Comparison of ENCODE assay signal across 8 cellular contexts in the genomic region with DNA sequence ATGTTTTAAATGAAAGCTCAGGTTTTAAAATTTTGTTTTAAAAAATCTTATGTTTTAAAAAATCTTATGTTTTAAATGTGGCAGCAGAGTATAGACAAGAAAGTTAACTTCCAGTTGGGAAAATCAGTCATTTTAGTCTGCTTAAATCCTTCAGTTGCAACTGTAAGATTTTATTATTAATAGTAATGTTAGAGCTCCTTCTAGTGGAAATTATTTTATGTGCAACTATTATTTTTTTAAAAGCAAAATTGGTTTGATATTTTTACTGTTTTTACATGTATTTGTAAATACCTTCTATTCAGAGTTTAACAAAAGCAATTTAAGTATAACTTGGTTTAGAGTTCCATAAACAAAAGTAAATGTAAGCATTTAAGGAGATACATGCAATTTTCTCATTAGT. TPM values are rescaled to one million over a fixed set of nuclear protein-coding genes. Genes with fewer than 3 reads are reported as not detected.
DNase-seq lines count a peak whose midpoint lies in the region; ATAC-seq and TF ChIP-seq lines count a peak whose summit lies in the region.

No MANE protein-coding gene starts in this region.

- H3K27ac Mint-ChIP-seq in H9, result no peak overlapping the region

- H2AK5ac ChIP-seq in H9 (ENCODE audit: insufficient read length, low read length), result no peak overlapping the region

- H3K4me3 ChIP-seq in AG04450 (ENCODE audit: low read depth, low read length) (no peak overlapping the region), adipocyte (ENCODE audit: low read length) (no peak overlapping the region)

- DNase-seq in AG04450 (ENCODE audit: low read depth, low spot score) (no peak), H9 (no peak), adipocyte (ENCODE audit: low read depth) (peak; percentile 77), left kidney (ENCODE audit: low read depth, low spot score) (peak; percentile 3), middle frontal gyrus (ENCODE audit: extremely low spot score, low spot score) (no peak), NCI-H446 treated with DMSO at 0.1 percent for 48 hours (lab: John Stamatoyannopoulos, UW) (no peak)
- no peak for DNase-seq in stimulated activated CD4-positive, alpha-beta T cell treated with anti-CD3 and anti-CD28 coated beads, Interleukin-2, amount 100 ng/mL, for 48 hours

- H3K9ac ChIP-seq in H9 (ENCODE audit: extremely low read depth, insufficient read length, low read length) (no peak overlapping the region), adipocyte (ENCODE audit: low read length) (no peak overlapping the region)

- no peak overlapping the region for H3K4ac ChIP-seq in H9 (ENCODE audit: low read depth, low read length)

- H3K9me3 ChIP-seq in AG04450 (ENCODE audit: control insufficient read depth, insufficient read depth, low read length), result no peaks in the 10 kb centered on the region
- no peaks in the 10 kb centered on the region for H3K9me3 ChIP-seq in H9 (ENCODE audit: control insufficient read depth, low read depth, low read length)
- H3K9me3 ChIP-seq in adipocyte (ENCODE audit: control insufficient read depth, low read length), result no peaks in the 10 kb centered on the region

- H3K14ac ChIP-seq in H9 (ENCODE audit: insufficient read depth, low read length), result no peak overlapping the region

- H3K4me2 ChIP-seq in H9 (ENCODE audit: insufficient read depth, insufficient read length, low read length), result no peak overlapping the region

- CTCF ChIA-PET in AG04450 (lab: Charles Lee), result interaction anchor here (0.6 to 5.1 kb wide), 28 partner anchors 9 to 1031 kb away, joined by 3 to 41 read pairs (median 3); partner anchors contain the start of genes BBS12 and NUDT6

- POLR2A ChIA-PET in AG04450 (lab: Yijun Ruan, JAX), result interaction anchor here (0.6 kb wide), 1 partner anchor 10 kb away, joined by 6 read pairs; no protein-coding TSS in a partner anchor

- no peak overlapping the region for H3K4me3 Mint-ChIP-seq in H9

- H3K4me1 ChIP-seq in H9 (ENCODE audit: insufficient read depth, low read length), result no peaks in the 10 kb centered on the region
- H3K4me1 ChIP-seq in adipocyte (ENCODE audit: control insufficient read depth, insufficient read depth, low read length), result peaks cover 10% of the 10 kb centered on the region

- no peaks in the 10 kb centered on the region for H4K20me1 ChIP-seq in H9 (ENCODE audit: control insufficient read depth, insufficient read depth, insufficient read length)

- H3K27ac ChIP-seq in AG04450 (ENCODE audit: low read depth, low read length) (no peak overlapping the region), H9 (ENCODE audit: insufficient read length, low read depth, low read length) (no peak overlapping the region)

- H4K91ac ChIP-seq in H9 (ENCODE audit: insufficient read length, low read depth, low read length), result no peak overlapping the region

- H3T11ph ChIP-seq in H9 (ENCODE audit: low read length), result no peak overlapping the region

- no peak overlapping the region for H3K56ac ChIP-seq in H9 (ENCODE audit: insufficient read length, low read depth, low read length)

- H3K36me3 ChIP-seq in adipocyte (ENCODE audit: control insufficient read depth, insufficient read depth, low read length, severe bottlenecking), result peaks cover 51% of the 10 kb centered on the region

- no peak overlapping the region for H3K23ac ChIP-seq in H9 (ENCODE audit: insufficient read length, low read depth, low read length)

- no peaks in the 10 kb centered on the region for H3K27me3 Mint-ChIP-seq in H9 (ENCODE audit: low read depth)

- H4K8ac ChIP-seq in H9 (replicated peaks; ENCODE audit: insufficient read length, low read depth, low read length), result no peak overlapping the region

- H3K36me3 Mint-ChIP-seq in H9 (ENCODE audit: insufficient read depth in 1 of 3, low read depth in 3 of 3), result peaks cover 13 to 50% (median 34%) of the 10 kb centered on the region in 3 experiments; a peak in 6 of 7 replicates

- H2BK5ac ChIP-seq in H9 (ENCODE audit: insufficient read length, low read length), result no peak overlapping the region

- H2BK20ac ChIP-seq in H9 (ENCODE audit: low read depth, low read length, poor library complexity, severe bottlenecking), result no peak overlapping the region

- H2BK15ac ChIP-seq in H9 (ENCODE audit: low read depth, low read length), result no peak overlapping the region

- no peak overlapping the region for H2BK120ac ChIP-seq in H9 (ENCODE audit: low read depth, low read length, poor library complexity, severe bottlenecking)

- H2BK12ac ChIP-seq in H9 (ENCODE audit: insufficient read length, low read depth, low read length), result no peak overlapping the region

- H3K79me1 ChIP-seq in H9 (ENCODE audit: insufficient read depth, low read depth, low read length, poor library complexity, severe bottlenecking), result peaks cover 4% of the 10 kb centered on the region

- peak; percentile 50 for TF ChIP-seq CTCF in AG04450 (IDR thresholded peaks at IDR 0.05; ENCODE audit: low read depth, low read length)
- peak; percentile 65 for TF ChIP-seq CTCF in H9 (conservative IDR thresholded peaks at IDR 0.05)

- H3K4me1 Mint-ChIP-seq in H9, result no peaks in the 10 kb centered on the region

- H3K18ac ChIP-seq in H9 (ENCODE audit: insufficient read length, low read depth, low read length), result no peak overlapping the region

- H3K23me2 ChIP-seq in H9 (ENCODE audit: insufficient read length, low read depth, low read length, poor library complexity, severe bottlenecking), result no peaks in the 10 kb centered on the region

- no peak overlapping the region for H4K5ac ChIP-seq in H9 (ENCODE audit: insufficient read length, low read depth, low read length)

- peaks cover 3% of the 10 kb centered on the region; the same call in 1 of the 2 replicates for H3K79me2 ChIP-seq in H9 (ENCODE audit: insufficient read depth, low read length)

- no peak overlapping the region for H2AFZ ChIP-seq in H9 (ENCODE audit: low read length)

- H3K9me3 Mint-ChIP-seq in H9, result no peaks in the 10 kb centered on the region

- H3K27me3 ChIP-seq in AG04450 (ENCODE audit: control insufficient read depth, insufficient read depth, low read length) (no peaks in the 10 kb centered on the region), H9 (ENCODE audit: insufficient read depth, low read length) (no peaks in the 10 kb centered on the region), adipocyte (replicated peaks; ENCODE audit: control insufficient read depth, insufficient read depth, low read length) (no peaks in the 10 kb centered on the region)

- no peak for ATAC-seq in GM21723 (IDR thresholded peaks at IDR 0.05; ENCODE audit: unreplicated experiment)

RNA-seq across cellular contexts. Expression of gene NUDT6, which starts 8.5 kb away (rescaled TPM):
- 5.1 and 5.9 TPM in 2 replicates for polyA plus RNA-seq in AG04450 (2011; rRNA removed)
- polyA minus RNA-seq in AG04450 (2011; rRNA and poly(A)+ RNA removed), result 2.1 and 3.7 TPM in 2 replicates
- total RNA-seq in H9 (2021), result 3.9 and 4.0 TPM in 2 replicates

Comparison
In these comparisons a context has a peak if more than half of its experiments do, and no peak if none do; other contexts are left out.
1. DNase-seq: peak in adipocyte (single experiment) and left kidney (single experiment); none in AG04450 (single experiment), H9 (single experiment), middle frontal gyrus (single experiment), NCI-H446 treated with DMSO at 0.1 percent for 48 hours (single experiment) and stimulated activated CD4-positive, alpha-beta T cell treated with anti-CD3 and anti-CD28 coated beads, Interleukin-2, amount 100 ng/mL, for 48 hours (0 of 2).